18 cellular contexts compared by ENCODE assay signal in the genomic region with DNA sequence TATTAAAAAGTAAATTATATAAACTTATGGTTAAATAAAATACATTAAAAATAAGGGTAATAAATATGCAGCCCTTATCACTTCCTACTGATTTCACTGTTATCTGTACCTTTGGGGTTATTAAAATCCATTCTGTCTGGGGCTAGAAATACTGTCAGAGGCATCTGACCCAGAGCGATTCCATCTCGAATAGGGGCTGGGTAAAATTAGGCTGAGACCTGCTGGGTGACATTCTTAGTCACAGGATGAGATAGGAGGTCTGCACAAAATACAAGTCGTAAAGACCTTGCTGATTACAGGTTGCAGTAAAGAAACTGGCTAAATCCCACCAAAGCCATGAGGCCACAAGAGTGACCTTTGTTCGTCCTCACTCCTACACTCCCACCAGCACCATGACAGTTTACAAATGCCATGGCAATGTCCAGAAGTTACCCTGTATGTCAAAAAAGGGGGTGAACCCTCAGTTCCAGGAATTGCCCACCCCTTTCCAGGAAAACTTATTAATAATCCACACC.
DNase-seq lines count a peak whose midpoint lies in the region; ATAC-seq, FAIRE-seq and TF ChIP-seq lines count a peak whose summit lies in the region.
"Had no signal": no experiment of that assay in that cellular context is flagged by ENCODE, and none has a peak within 500 bp of the region (broad histone marks: within the 10 kb centered on the region; RNA-seq: fewer than 3 reads in every experiment).

No MANE protein-coding gene starts in this region.

- DNase-seq in endodermal cell (peak; percentile 20), type B pancreatic cell (ENCODE audit: extremely low spot score, unreplicated experiment) (no peak), KG1 (lab: John Stamatoyannopoulos, UW) (no peak), RCC 7860 (ENCODE audit: low spot score) (no peak)
- DNase-seq: ACHN; BE2C; C1 segment of cervical spinal cord; CD4-positive, CD25-positive, alpha-beta regulatory T cell; CD8-positive, alpha-beta memory T cell; COR-L47; GDM1 had no signal

- H3K4me2 ChIP-seq in parathyroid adenoma (ENCODE audit: low read length) = no peak overlapping the region

- H3K79me2 ChIP-seq in parathyroid adenoma = peaks cover 62% of the 10 kb centered on the region

- peaks cover 18% of the 10 kb centered on the region for H3K4me1 Mint-ChIP-seq in endodermal cell
- H3K4me1 Mint-ChIP-seq in type B pancreatic cell (ENCODE audit: unreplicated experiment) = peaks cover 36% of the 10 kb centered on the region
- H3K4me1 Mint-ChIP-seq: CD4-positive, CD25-positive, alpha-beta regulatory T cell; CD8-positive, alpha-beta memory T cell had no signal

- H3K36me3 Mint-ChIP-seq in endodermal cell (ENCODE audit: low read depth) = no peaks in the 10 kb centered on the region
- no peaks in the 10 kb centered on the region for H3K36me3 Mint-ChIP-seq in type B pancreatic cell
- H3K36me3 Mint-ChIP-seq: CD4-positive, CD25-positive, alpha-beta regulatory T cell; CD8-positive, alpha-beta memory T cell had no signal

- H3K9me3 ChIP-seq in endodermal cell (ENCODE audit: control insufficient read depth, low read length) (no peaks in the 10 kb centered on the region), parathyroid adenoma (ENCODE audit: control insufficient read depth, low read length) (no peaks in the 10 kb centered on the region)
- H3K9me3 ChIP-seq: BE2C, HAP-1 had no signal

- H3K4me3 Mint-ChIP-seq in endodermal cell (no peak overlapping the region), type B pancreatic cell (no peak overlapping the region)
- H3K4me3 Mint-ChIP-seq: CD4-positive, CD25-positive, alpha-beta regulatory T cell; CD8-positive, alpha-beta memory T cell had no signal

- 90 to 100% methylated on average over 1 to 4 of the region's 4 CpGs for WGBS in endodermal cell (ENCODE audit: insufficient coverage in 1 of 2, insufficient read length in 1 of 2), 2 experiments

- no peak for FAIRE-seq in RCC 7860 (lab: Jason Lieb, UNC)
- FAIRE-seq: A204.1, D721Med, GM12892, GM18507 had no signal

- no peaks in the 10 kb centered on the region for H3K36me3 ChIP-seq in endodermal cell (ENCODE audit: control insufficient read depth, insufficient read depth, low read length)
- H3K36me3 ChIP-seq in parathyroid adenoma (ENCODE audit: control insufficient read depth, insufficient read depth, low read length) = no peaks in the 10 kb centered on the region
- H3K36me3 ChIP-seq: BE2C, HAP-1 had no signal

- no peak overlapping the region for H3K27ac ChIP-seq in endodermal cell (ENCODE audit: low read depth, low read length)
- H3K27ac ChIP-seq in parathyroid adenoma = peak overlapping the region; percentile 34

- H2AFZ ChIP-seq in parathyroid adenoma = no peak overlapping the region

- no peak for TF ChIP-seq CTCF in endodermal cell (conservative IDR thresholded peaks at IDR 0.05)
- TF ChIP-seq CTCF in parathyroid adenoma (IDR thresholded peaks at IDR 0.05) = no peak
- TF ChIP-seq CTCF in type B pancreatic cell (conservative IDR thresholded peaks at IDR 0.05) = no peak

- no peaks in the 10 kb centered on the region for H3K9me3 Mint-ChIP-seq in endodermal cell
- no peaks in the 10 kb centered on the region for H3K9me3 Mint-ChIP-seq in type B pancreatic cell
- H3K9me3 Mint-ChIP-seq: CD4-positive, CD25-positive, alpha-beta regulatory T cell had no signal

- H3K4me3 ChIP-seq in endodermal cell (ENCODE audit: low read length) (no peak overlapping the region), parathyroid adenoma (ENCODE audit: low read depth, low read length) (no peak overlapping the region)
- H3K4me3 ChIP-seq: HAP-1 had no signal

- no peaks in the 10 kb centered on the region for H3K27me3 ChIP-seq in endodermal cell (ENCODE audit: control insufficient read depth, insufficient read depth, low read length, poor library complexity, severe bottlenecking)
- no peaks in the 10 kb centered on the region for H3K27me3 ChIP-seq in parathyroid adenoma (ENCODE audit: control insufficient read depth, insufficient read depth, low read length)

- no peak overlapping the region for H3K27ac Mint-ChIP-seq in endodermal cell
- H3K27ac Mint-ChIP-seq in type B pancreatic cell = peak overlapping the region; percentile 61
- H3K27ac Mint-ChIP-seq: CD4-positive, CD25-positive, alpha-beta regulatory T cell; CD8-positive, alpha-beta memory T cell had no signal

- no peak overlapping the region for H3K9ac ChIP-seq in endodermal cell (ENCODE audit: extremely low read depth, low read length, poor library complexity, severe bottlenecking)
- H3K9ac ChIP-seq in parathyroid adenoma = no peak overlapping the region

- no peaks in the 10 kb centered on the region for H3K4me1 ChIP-seq in endodermal cell (ENCODE audit: control insufficient read depth, insufficient read depth, low read length)
- H3K4me1 ChIP-seq in parathyroid adenoma = peaks cover 50% of the 10 kb centered on the region
- H3K4me1 ChIP-seq: BE2C, HAP-1 had no signal

- no peak for ATAC-seq in HG02571 (IDR thresholded peaks at IDR 0.05; ENCODE audit: unreplicated experiment)

- H3K27me3 Mint-ChIP-seq in endodermal cell (ENCODE audit: insufficient read depth) (no peaks in the 10 kb centered on the region), type B pancreatic cell (no peaks in the 10 kb centered on the region)
- H3K27me3 Mint-ChIP-seq: CD4-positive, CD25-positive, alpha-beta regulatory T cell had no signal
